27 cellular contexts compared by ENCODE assay signal in the genomic region with DNA sequence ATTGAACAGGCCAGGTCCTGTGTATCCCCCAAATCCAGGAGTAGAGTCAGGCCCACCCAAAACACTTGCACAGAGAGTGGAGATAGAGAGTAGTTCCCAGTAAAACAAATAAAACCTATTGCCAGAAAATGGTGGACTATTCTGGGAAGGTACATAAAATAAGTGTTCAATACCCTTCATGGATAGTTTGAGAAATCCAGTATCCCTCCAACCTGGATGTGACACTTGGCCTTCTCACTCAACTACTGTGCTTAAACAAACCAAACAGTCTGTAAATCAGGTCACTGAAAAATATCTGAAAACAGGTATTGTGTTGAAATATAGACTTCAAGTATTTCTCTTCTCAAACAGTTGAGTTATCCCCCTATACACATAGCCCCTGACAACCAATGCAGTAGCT.
"Had no signal": no experiment of that assay in that cellular context is flagged by ENCODE, and none has a peak within 500 bp of the region (broad histone marks: within the 10 kb centered on the region; RNA-seq: fewer than 3 reads in every experiment).

No MANE protein-coding gene starts in this region.

- H3K4me3 ChIP-seq: colonic mucosa, coronary artery, esophagus muscularis mucosa, esophagus squamous epithelium, gastrocnemius medialis, gastroesophageal sphincter, heart left ventricle, heart right ventricle had no signal

- H3K27me3 ChIP-seq: colonic mucosa, esophagus muscularis mucosa, esophagus squamous epithelium, foreskin keratinocyte, gastrocnemius medialis, gastroesophageal sphincter, heart left ventricle, heart right ventricle had no signal

- H3K36me3 ChIP-seq: colonic mucosa, esophagus muscularis mucosa, esophagus squamous epithelium, gastrocnemius medialis, gastroesophageal sphincter, heart left ventricle, heart right ventricle had no signal

- DNase-seq: colonic mucosa; cortex of kidney; dermis blood vessel endothelial cell; effector CD4-positive, alpha-beta T cell; effector CD8-positive, alpha-beta T cell; effector memory CD4-positive, alpha-beta T cell; effector memory CD8-positive, alpha-beta T cell; endodermal cell; erythroblast; esophagus squamous epithelium; foreskin fibroblast; foreskin keratinocyte; foreskin melanocyte; gastrocnemius medialis; glutamatergic neuron; head of caudate nucleus; heart left ventricle; heart right ventricle had no signal

- FAIRE-seq: colon, endometrium, endothelial cell of umbilical vein, frontal cortex had no signal

- H3K27ac ChIP-seq: colonic mucosa, coronary artery, epithelial cell of prostate, esophagus muscularis mucosa, esophagus squamous epithelium, foreskin keratinocyte, gastrocnemius medialis, gastroesophageal sphincter, heart left ventricle, heart right ventricle had no signal

- ATAC-seq: effector memory CD8-positive, alpha-beta T cell; esophagus mucosa; foreskin keratinocyte; gastrocnemius medialis; gastroesophageal sphincter; heart left ventricle; heart right ventricle had no signal

- H3K4me1 ChIP-seq: colonic mucosa, esophagus squamous epithelium, foreskin keratinocyte, gastrocnemius medialis had no signal

- H3K9me3 ChIP-seq: colonic mucosa, esophagus muscularis mucosa, esophagus squamous epithelium, gastrocnemius medialis, gastroesophageal sphincter, heart left ventricle, heart right ventricle had no signal
